ENCODE assay signal across 25 cellular contexts in genomic region chr11:31768744-31769143, GRCh38. TPM values are rescaled to one million over a fixed set of nuclear protein-coding genes. Genes with fewer than 3 reads are reported as not detected.
"Had no signal": no experiment of that assay in that cellular context is flagged by ENCODE, and none has a peak within 500 bp of the region (broad histone marks: within the 10 kb centered on the region; RNA-seq: fewer than 3 reads in every experiment).

No MANE protein-coding gene starts in this region.

- DNase-seq: activated B cell treated with CpG ODN at 0.5 μM for 24 hours; activated CD4-positive, alpha-beta memory T cell treated with anti-CD3 and anti-CD28 coated beads, Interleukin-2, amount 10 ng/mL, durations not matched to agents 7 days and 5 days; activated CD4-positive, alpha-beta T cell treated with anti-CD3 and anti-CD28 coated beads for 4 hours; activated CD8-positive, alpha-beta memory T cell treated with anti-CD3 and anti-CD28 coated beads, Interleukin-2, amount 10 ng/mL, durations not matched to agents 7 days and 5 days; amniotic stem cell; body of pancreas; central memory CD4-positive, alpha-beta T cell; cortex of kidney; effector CD8-positive, alpha-beta T cell; esophagus squamous epithelium; islet precursor cell; stimulated activated CD4-positive, alpha-beta T cell treated with anti-CD3 and anti-CD28 coated beads, Interleukin-12 subunit alpha, Interleukin-12 subunit beta, amount 100 ng/mL, for 4 hours; stimulated activated CD4-positive, alpha-beta T cell treated with anti-CD3 and anti-CD28 coated beads, Interleukin-1b, Interleukin-23, amount 100 ng/mL, for 48 hours; stimulated activated CD8-positive, alpha-beta memory T cell treated with anti-CD3 and anti-CD28 coated beads, Interleukin-4, amount 100 ng/mL, for 48 hours; stimulated activated naive CD4-positive, alpha-beta T cell; tibial artery had no signal

- H3K4me3 ChIP-seq: body of pancreas, esophagus squamous epithelium, lung, right atrium auricular region, tibial artery had no signal

- H3K27ac Mint-ChIP-seq: activated B cell treated with CpG ODN at 0.5 μM for 24 hours; activated CD4-positive, alpha-beta memory T cell treated with anti-CD3 and anti-CD28 coated beads, Interleukin-2, amount 10 ng/mL, durations not matched to agents 7 days and 5 days; activated CD8-positive, alpha-beta memory T cell treated with anti-CD3 and anti-CD28 coated beads, Interleukin-2, amount 10 ng/mL, durations not matched to agents 7 days and 5 days; activated naive CD8-positive, alpha-beta T cell; mesothelial cell of epicardium; nephron had no signal

- H3K9me3 Mint-ChIP-seq: activated B cell treated with CpG ODN at 0.5 μM for 24 hours; activated CD4-positive, alpha-beta memory T cell treated with anti-CD3 and anti-CD28 coated beads, Interleukin-2, amount 10 ng/mL, durations not matched to agents 7 days and 5 days; mesothelial cell of epicardium; nephron had no signal

- H3K36me3 ChIP-seq: esophagus squamous epithelium, right atrium auricular region, tibial artery had no signal

- H3K27me3 Mint-ChIP-seq: activated B cell treated with CpG ODN at 0.5 μM for 24 hours; activated CD4-positive, alpha-beta memory T cell treated with anti-CD3 and anti-CD28 coated beads, Interleukin-2, amount 10 ng/mL, durations not matched to agents 7 days and 5 days; activated CD8-positive, alpha-beta memory T cell treated with anti-CD3 and anti-CD28 coated beads, Interleukin-2, amount 10 ng/mL, durations not matched to agents 7 days and 5 days; activated naive CD8-positive, alpha-beta T cell had no signal

- ATAC-seq: activated CD8-positive, alpha-beta memory T cell treated with anti-CD3 and anti-CD28 coated beads, Interleukin-2, amount 10 ng/mL, durations not matched to agents 7 days and 5 days; body of pancreas had no signal

- H3K27ac ChIP-seq: body of pancreas, esophagus squamous epithelium, right atrium auricular region, tibial artery had no signal

- H3K4me3 Mint-ChIP-seq: activated B cell treated with CpG ODN at 0.5 μM for 24 hours; activated CD4-positive, alpha-beta memory T cell treated with anti-CD3 and anti-CD28 coated beads, Interleukin-2, amount 10 ng/mL, durations not matched to agents 7 days and 5 days; activated CD8-positive, alpha-beta memory T cell treated with anti-CD3 and anti-CD28 coated beads, Interleukin-2, amount 10 ng/mL, durations not matched to agents 7 days and 5 days; activated naive CD8-positive, alpha-beta T cell; mesothelial cell of epicardium; nephron had no signal

- H3K4me1 ChIP-seq: body of pancreas, esophagus squamous epithelium, tibial artery had no signal

- H3K27me3 ChIP-seq: body of pancreas, esophagus squamous epithelium, right atrium auricular region, tibial artery had no signal

- H3K4me1 Mint-ChIP-seq: activated B cell treated with CpG ODN at 0.5 μM for 24 hours; activated CD4-positive, alpha-beta memory T cell treated with anti-CD3 and anti-CD28 coated beads, Interleukin-2, amount 10 ng/mL, durations not matched to agents 7 days and 5 days; activated CD8-positive, alpha-beta memory T cell treated with anti-CD3 and anti-CD28 coated beads, Interleukin-2, amount 10 ng/mL, durations not matched to agents 7 days and 5 days; mesothelial cell of epicardium; nephron had no signal

- H3K36me3 Mint-ChIP-seq: mesothelial cell of epicardium had no signal

- H3K9me3 ChIP-seq: body of pancreas, esophagus squamous epithelium, right atrium auricular region, tibial artery had no signal

RNA-seq across cellular contexts. Expression of gene PAX6, which starts 42.4 kb away (rescaled TPM):
- total RNA-seq: activated B cell treated with CpG ODN at 0.5 μM for 24 hours; activated CD4-positive, alpha-beta memory T cell treated with anti-CD3 and anti-CD28 coated beads, Interleukin-2, amount 10 ng/mL, durations not matched to agents 7 days and 5 days; activated CD8-positive, alpha-beta memory T cell treated with anti-CD3 and anti-CD28 coated beads, Interleukin-2, amount 10 ng/mL, durations not matched to agents 7 days and 5 days; glomerular endothelial cell; lung; mesothelial cell of epicardium; posterior vena cava; right atrium auricular region; subcutaneous adipose tissue; urinary bladder had no signal
- polyA plus RNA-seq: urinary bladder had no signal
